ENCODE assay signal across 1 cellular context in genomic region chr2:212842544-212843185, GRCh38.
TF ChIP-seq lines count a peak whose summit lies in the region.

No MANE protein-coding gene starts in this region.

TF ChIP-seq in SK-N-SH treated with all-trans-retinoic acid at 6 μM for 48 hours, 23 proteins besides CTCF, POLR2A, EP300 and RAD21 (continued from another document):
- TF ChIP-seq, protein P1, sequence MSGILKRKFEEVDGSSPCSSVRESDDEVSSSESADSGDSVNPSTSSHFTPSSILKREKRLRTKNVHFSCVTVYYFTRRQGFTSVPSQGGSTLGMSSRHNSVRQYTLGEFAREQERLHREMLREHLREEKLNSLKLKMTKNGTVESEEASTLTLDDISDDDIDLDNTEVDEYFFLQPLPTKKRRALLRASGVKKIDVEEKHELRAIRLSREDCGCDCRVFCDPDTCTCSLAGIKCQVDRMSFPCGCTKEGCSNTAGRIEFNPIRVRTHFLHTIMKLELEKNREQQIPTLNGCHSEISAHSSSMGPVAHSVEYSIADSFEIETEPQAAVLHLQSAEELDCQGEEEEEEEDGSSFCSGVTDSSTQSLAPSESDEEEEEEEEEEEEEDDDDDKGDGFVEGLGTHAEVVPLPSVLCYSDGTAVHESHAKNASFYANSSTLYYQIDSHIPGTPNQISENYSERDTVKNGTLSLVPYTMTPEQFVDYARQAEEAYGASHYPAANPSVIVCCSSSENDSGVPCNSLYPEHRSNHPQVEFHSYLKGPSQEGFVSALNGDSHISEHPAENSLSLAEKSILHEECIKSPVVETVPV (CRISPR knock-in tag; IDR thresholded peaks at IDR 0.05): no peak
- no peak for TF ChIP-seq TCF4 (CRISPR knock-in tag; IDR thresholded peaks at IDR 0.05; ENCODE audit: borderline replicate concordance)
- no peak for TF ChIP-seq OSR1 (CRISPR knock-in tag; IDR thresholded peaks at IDR 0.05)
- no peak for TF ChIP-seq ZFP30 (CRISPR knock-in tag; IDR thresholded peaks at IDR 0.05)
- TF ChIP-seq ISL1 (CRISPR knock-in tag; IDR thresholded peaks at IDR 0.05): no peak
- TF ChIP-seq, protein P2, sequence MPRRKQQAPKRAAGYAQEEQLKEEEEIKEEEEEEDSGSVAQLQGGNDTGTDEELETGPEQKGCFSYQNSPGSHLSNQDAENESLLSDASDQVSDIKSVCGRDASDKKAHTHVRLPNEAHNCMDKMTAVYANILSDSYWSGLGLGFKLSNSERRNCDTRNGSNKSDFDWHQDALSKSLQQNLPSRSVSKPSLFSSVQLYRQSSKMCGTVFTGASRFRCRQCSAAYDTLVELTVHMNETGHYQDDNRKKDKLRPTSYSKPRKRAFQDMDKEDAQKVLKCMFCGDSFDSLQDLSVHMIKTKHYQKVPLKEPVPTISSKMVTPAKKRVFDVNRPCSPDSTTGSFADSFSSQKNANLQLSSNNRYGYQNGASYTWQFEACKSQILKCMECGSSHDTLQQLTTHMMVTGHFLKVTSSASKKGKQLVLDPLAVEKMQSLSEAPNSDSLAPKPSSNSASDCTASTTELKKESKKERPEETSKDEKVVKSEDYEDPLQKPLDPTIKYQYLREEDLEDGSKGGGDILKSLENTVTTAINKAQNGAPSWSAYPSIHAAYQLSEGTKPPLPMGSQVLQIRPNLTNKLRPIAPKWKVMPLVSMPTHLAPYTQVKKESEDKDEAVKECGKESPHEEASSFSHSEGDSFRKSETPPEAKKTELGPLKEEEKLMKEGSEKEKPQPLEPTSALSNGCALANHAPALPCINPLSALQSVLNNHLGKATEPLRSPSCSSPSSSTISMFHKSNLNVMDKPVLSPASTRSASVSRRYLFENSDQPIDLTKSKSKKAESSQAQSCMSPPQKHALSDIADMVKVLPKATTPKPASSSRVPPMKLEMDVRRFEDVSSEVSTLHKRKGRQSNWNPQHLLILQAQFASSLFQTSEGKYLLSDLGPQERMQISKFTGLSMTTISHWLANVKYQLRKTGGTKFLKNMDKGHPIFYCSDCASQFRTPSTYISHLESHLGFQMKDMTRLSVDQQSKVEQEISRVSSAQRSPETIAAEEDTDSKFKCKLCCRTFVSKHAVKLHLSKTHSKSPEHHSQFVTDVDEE (CRISPR knock-in tag; IDR thresholded peaks at IDR 0.05): no peak
- TF ChIP-seq ARNTL (CRISPR knock-in tag; IDR thresholded peaks at IDR 0.05; ENCODE audit: borderline replicate concordance, low read depth): no peak
